22 cellular contexts compared by ENCODE assay signal in genomic region chr1:165434264-165434663, GRCh38. TPM values are rescaled to one million over a fixed set of nuclear protein-coding genes. Genes with fewer than 3 reads are reported as not detected.
DNase-seq lines count a peak whose midpoint lies in the region; ATAC-seq, FAIRE-seq and TF ChIP-seq lines count a peak whose summit lies in the region.
"Had no signal": no experiment of that assay in that cellular context is flagged by ENCODE, and none has a peak within 500 bp of the region (broad histone marks: within the 10 kb centered on the region; RNA-seq: fewer than 3 reads in every experiment).

No MANE protein-coding gene starts in this region.

- H3K36me3 ChIP-seq in bronchial epithelial cell (ENCODE audit: control insufficient read depth, insufficient read depth, low read length): no peaks in the 10 kb centered on the region
- no peaks in the 10 kb centered on the region for H3K36me3 ChIP-seq in neural progenitor cell
- no peaks in the 10 kb centered on the region for H3K36me3 ChIP-seq in testis (ENCODE audit: low read depth, missing control alignments)
- H3K36me3 ChIP-seq: heart left ventricle, Peyer's patch, SJSA1 had no signal

- no peak overlapping the region for H3K4me2 ChIP-seq in neural progenitor cell

- H3K9me3 Mint-ChIP-seq in neural progenitor cell: no peaks in the 10 kb centered on the region
- H3K9me3 Mint-ChIP-seq: CD8-positive, alpha-beta memory T cell had no signal

- H3K4me1 ChIP-seq in neural progenitor cell (peaks cover 14% of the 10 kb centered on the region), testis (no peaks in the 10 kb centered on the region)
- H3K4me1 ChIP-seq: heart left ventricle, Peyer's patch, SJSA1 had no signal

- H3K27me3 ChIP-seq in bronchial epithelial cell (ENCODE audit: control insufficient read depth, insufficient read depth, low read length) (no peaks in the 10 kb centered on the region), neural progenitor cell (peaks cover 4% of the 10 kb centered on the region), testis (no peaks in the 10 kb centered on the region)
- H3K27me3 ChIP-seq: heart left ventricle, Peyer's patch, SJSA1 had no signal

- FAIRE-seq in bronchial epithelial cell (lab: Jason Lieb, UNC): peak; percentile 7

- peaks cover 47% of the 10 kb centered on the region for H3K4me1 Mint-ChIP-seq in neural progenitor cell
- H3K4me1 Mint-ChIP-seq: CD8-positive, alpha-beta memory T cell had no signal

- TF ChIP-seq CTCF in bronchial epithelial cell (IDR thresholded peaks at IDR 0.05; ENCODE audit: insufficient read depth, low read length, severe bottlenecking) (no peak), neural progenitor cell (IDR thresholded peaks at IDR 0.05) (no peak), testis (IDR thresholded peaks at IDR 0.05) (no peak)

- intact Hi-C loops in testis (cut with DNase I; ENCODE audit: low total_unique reads): no loop called here

- no peaks in the 10 kb centered on the region for H4K20me1 ChIP-seq in neural progenitor cell (ENCODE audit: low read depth)

- no peak overlapping the region for H3K4me3 ChIP-seq in bronchial epithelial cell (ENCODE audit: low read depth, low read length)
- no peak overlapping the region for H3K4me3 ChIP-seq in neural progenitor cell
- no peak overlapping the region for H3K4me3 ChIP-seq in testis
- H3K4me3 ChIP-seq: coronary artery, heart left ventricle, Peyer's patch, SJSA1 had no signal

- H2AFZ ChIP-seq in neural progenitor cell (replicated peaks): no peak overlapping the region

- H3K27ac ChIP-seq in neural progenitor cell: no peak overlapping the region
- H3K27ac ChIP-seq in testis: no peak overlapping the region
- H3K27ac ChIP-seq: 22Rv1, coronary artery, heart left ventricle, HL-60, Peyer's patch, SJSA1, WERI-Rb-1 had no signal

- H3F3A ChIP-seq in neural progenitor cell (ENCODE audit: low read depth): no peaks in the 10 kb centered on the region

- no peak for TF ChIP-seq POLR2A in testis (IDR thresholded peaks at IDR 0.05)

- H3K27ac Mint-ChIP-seq in neural progenitor cell: peak overlapping the region; percentile 88
- H3K27ac Mint-ChIP-seq: CD8-positive, alpha-beta memory T cell had no signal

- 80 to 100% methylated on average over 1 of the region's 1 CpG for WGBS in testis, 2 donors

- H3K27me3 Mint-ChIP-seq in neural progenitor cell (ENCODE audit: insufficient read depth, low read depth): peaks cover 12% of the 10 kb centered on the region

- no peak overlapping the region for H3K9ac ChIP-seq in neural progenitor cell

- H3K4me3 Mint-ChIP-seq in neural progenitor cell: no peak overlapping the region
- H3K4me3 Mint-ChIP-seq: CD8-positive, alpha-beta memory T cell had no signal

- H3K9me3 ChIP-seq in neural progenitor cell (ENCODE audit: low read depth) (no peaks in the 10 kb centered on the region), testis (no peaks in the 10 kb centered on the region)
- H3K9me3 ChIP-seq: heart left ventricle, Peyer's patch, SJSA1 had no signal

- DNase-seq in DMS53 (lab: John Stamatoyannopoulos, UW) (peak; percentile 36), DMS53 treated with DMSO at 0.1 percent for 48 hours (lab: John Stamatoyannopoulos, UW; ENCODE audit: unreplicated experiment) (no peak), NCI-H1417 treated with DMSO at 0.1 percent for 48 hours (lab: John Stamatoyannopoulos, UW) (peak; percentile 31), bronchial epithelial cell (ENCODE audit: low read depth) (no peak), neural progenitor cell (ENCODE audit: low spot score) (peak; percentile 40), testis (no peak), hepatic stellate cell (ENCODE audit: low spot score) (no peak)
- DNase-seq: activated effector memory CD4-positive, alpha-beta T cell treated with anti-CD3 and anti-CD28 coated beads, Interleukin-2, amount 50 U/mL, for 16 hours; CD8-positive, alpha-beta memory T cell; heart left ventricle; NCI-H1930; Peyer's patch; stimulated activated CD4-positive, alpha-beta T cell treated with anti-CD3 and anti-CD28 coated beads, Interleukin-4, amount 100 ng/mL, for 4 hours; WERI-Rb-1 had no signal

- H3K36me3 Mint-ChIP-seq in neural progenitor cell: no peaks in the 10 kb centered on the region
- H3K36me3 Mint-ChIP-seq: CD8-positive, alpha-beta memory T cell had no signal

- ATAC-seq in HG02571 (IDR thresholded peaks at IDR 0.05; ENCODE audit: unreplicated experiment): no peak
- ATAC-seq: heart left ventricle had no signal

- H3K79me2 ChIP-seq in neural progenitor cell (ENCODE audit: low read depth): no peaks in the 10 kb centered on the region

RNA-seq across cellular contexts. Expression of gene RXRG, which starts 10.7 kb away (rescaled TPM):
- total RNA-seq in bronchial epithelial cell (not detected in 2 replicates), neural progenitor cell (ENCODE audit: low replicate concordance) (not detected in 2 replicates), testis (1 to 10 TPM in 1 of 2 donors, under 1 TPM in 1; 0.24 to 1.1 TPM)
- 4.0 TPM for polyA plus RNA-seq in testis (ENCODE audit: insufficient read depth, low read depth, low replicate concordance)
- total RNA-seq: CD8-positive, alpha-beta memory T cell; MCF 10A; osteoblast; SJSA1; T-helper 2 cell treated with Interferon-gamma antibody and Interleukin-4, amounts not matched to agents 100 ng/mL and 5 ng/mL, for 36 hours had no signal
- polyA plus RNA-seq: CD8-positive, alpha-beta memory T cell had no signal

Comparison
In these comparisons a context has a peak if more than half of its experiments do, and no peak if none do; other contexts are left out.
1. DNase-seq: peak in DMS53 (single experiment), NCI-H1417 treated with DMSO at 0.1 percent for 48 hours (single experiment) and neural progenitor cell (single experiment); none in DMS53 treated with DMSO at 0.1 percent for 48 hours (single experiment), bronchial epithelial cell (single experiment), testis (single experiment) and hepatic stellate cell (single experiment).